10 cellular contexts compared by ENCODE assay signal in the genomic region with DNA sequence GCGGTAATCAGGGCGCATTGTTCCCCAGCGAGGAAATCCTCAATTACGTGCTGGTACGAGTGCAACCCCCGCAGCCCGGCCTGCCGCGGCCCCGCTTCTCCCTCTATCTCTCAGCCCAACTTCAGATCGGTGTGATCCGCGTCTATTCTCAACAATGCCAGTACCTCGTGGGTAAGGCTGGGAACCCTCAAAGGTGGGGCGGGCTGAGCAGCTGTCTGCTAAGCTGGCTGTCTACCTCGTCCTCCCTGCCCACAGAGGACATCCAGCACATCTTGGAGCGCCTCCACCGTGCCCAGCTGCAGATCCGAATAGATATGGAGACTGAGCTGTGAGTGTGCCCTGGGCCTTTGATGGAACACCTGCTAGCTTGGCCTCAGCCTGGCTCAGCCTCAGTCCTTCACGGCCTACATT. TPM values are rescaled to one million over a fixed set of nuclear protein-coding genes. Genes with fewer than 3 reads are reported as not detected.
DNase-seq lines count a peak whose midpoint lies in the region; ATAC-seq and TF ChIP-seq lines count a peak whose summit lies in the region.
"Had no signal": no experiment of that assay in that cellular context is flagged by ENCODE, and none has a peak within 500 bp of the region (broad histone marks: within the 10 kb centered on the region; RNA-seq: fewer than 3 reads in every experiment).

No MANE protein-coding gene starts in this region.

- peaks cover 3% of the 10 kb centered on the region; the same call in 1 of the 2 replicates for H3K36me3 ChIP-seq in DOHH2 (ENCODE audit: control insufficient read depth, low read length)
- peaks cover 33% of the 10 kb centered on the region for H3K36me3 ChIP-seq in HUES6 (ENCODE audit: control insufficient read depth, insufficient read depth, low read length)

- DNase-seq in effector memory CD8-positive, alpha-beta T cell = no peak
- peak; percentile 40 for DNase-seq in occipital lobe (lab: John Stamatoyannopoulos, UW)
- DNase-seq in mesenteric fat pad (ENCODE audit: low spot score) = no peak
- DNase-seq in NCI-H1930 (lab: John Stamatoyannopoulos, UW) = no peak
- DNase-seq: Kasumi-1, small intestine had no signal

- H3K4me2 ChIP-seq in DOHH2 (ENCODE audit: low read length) = peak overlapping the region; percentile 77

- H3K79me2 ChIP-seq in DOHH2 (ENCODE audit: control insufficient read depth, low read length) = no peaks in the 10 kb centered on the region; the same call in 1 of the 2 replicates

- H3K27me3 ChIP-seq in DOHH2 (ENCODE audit: control insufficient read depth, low read length) (no peaks in the 10 kb centered on the region), HUES6 (ENCODE audit: control insufficient read depth, insufficient read depth, low read length) (no peaks in the 10 kb centered on the region)

- no peaks in the 10 kb centered on the region for H3K9me3 ChIP-seq in DOHH2 (ENCODE audit: control insufficient read depth, insufficient read depth, low read length)
- no peaks in the 10 kb centered on the region for H3K9me3 ChIP-seq in HUES6 (ENCODE audit: control insufficient read depth, insufficient read depth, low read depth, low read length)

- no peaks in the 10 kb centered on the region for H4K20me1 ChIP-seq in DOHH2 (ENCODE audit: control insufficient read depth, insufficient read depth, low read depth, low read length)

- ATAC-seq in effector memory CD8-positive, alpha-beta T cell (replicated peaks) = no peak
- ATAC-seq in GM21423 (IDR thresholded peaks at IDR 0.05; ENCODE audit: unreplicated experiment) = no peak
- ATAC-seq: left lobe of liver had no signal

- H3K4me3 Mint-ChIP-seq in effector memory CD8-positive, alpha-beta T cell = peak overlapping the region; percentile 63 to 93

- H3K27ac ChIP-seq in DOHH2 (ENCODE audit: low read depth, low read length) (no peak overlapping the region), HUES6 (ENCODE audit: low read depth, low read length) (no peak overlapping the region)

- H3F3A ChIP-seq in DOHH2 (ENCODE audit: control insufficient read depth, insufficient read depth) = peaks cover 2% of the 10 kb centered on the region; the same call in 1 of the 2 replicates

- peaks cover 68% of the 10 kb centered on the region for H3K36me3 Mint-ChIP-seq in effector memory CD8-positive, alpha-beta T cell (ENCODE audit: insufficient read depth)

- H3K9me3 Mint-ChIP-seq in effector memory CD8-positive, alpha-beta T cell = no peaks in the 10 kb centered on the region

- peak overlapping the region; percentile 7 for H3K9ac ChIP-seq in HUES6 (ENCODE audit: low read length)

- TF ChIP-seq CTCF in DOHH2 (IDR thresholded peaks at IDR 0.05; ENCODE audit: low read depth, low read length, poor library complexity, severe bottlenecking) = no peak

- H3K4me1 ChIP-seq in DOHH2 (ENCODE audit: control insufficient read depth, low read length) = peaks cover 22% of the 10 kb centered on the region
- peaks cover 8% of the 10 kb centered on the region for H3K4me1 ChIP-seq in HUES6 (ENCODE audit: control insufficient read depth, insufficient read depth, low read length)

- peaks cover 23 to 35% of the 10 kb centered on the region in 2 donors for H3K4me1 Mint-ChIP-seq in effector memory CD8-positive, alpha-beta T cell (ENCODE audit: low read depth in 2 of 2)

- H3K27ac Mint-ChIP-seq in effector memory CD8-positive, alpha-beta T cell = peak overlapping the region; percentile 87 to 96

- H3K27me3 Mint-ChIP-seq in effector memory CD8-positive, alpha-beta T cell = no peaks in the 10 kb centered on the region

- H3K4me3 ChIP-seq in DOHH2 (ENCODE audit: low read length) (peak overlapping the region; percentile 78; the same call in 1 of the 2 replicates), HUES6 (ENCODE audit: low read depth, low read length) (peak overlapping the region; percentile 61)

- no peaks in the 10 kb centered on the region for H3K9me2 ChIP-seq in DOHH2 (replicated peaks; ENCODE audit: control insufficient read depth, low read length)

RNA-seq across cellular contexts. Expression of a gene that starts 1.0 kb away (rescaled TPM):
- 20.4 TPM for total RNA-seq in occipital lobe
- 31.5 TPM for total RNA-seq in mesenteric fat pad

RNA-seq across cellular contexts. Expression of a gene that starts 11.8 kb away (rescaled TPM):
- total RNA-seq in occipital lobe (20.7 TPM), mesenteric fat pad (102 TPM)

RNA-seq across cellular contexts. Expression of a gene that starts 15.7 kb away (rescaled TPM):
- total RNA-seq in occipital lobe (11.7 TPM), mesenteric fat pad (46.3 TPM)

RNA-seq across cellular contexts. Expression of a gene that starts 22.4 kb away (rescaled TPM):
- total RNA-seq in occipital lobe = 20.6 TPM
- total RNA-seq in mesenteric fat pad = 51.0 TPM

RNA-seq across cellular contexts. Expression of a gene that starts 25.6 kb away (rescaled TPM):
- 20.4 TPM for total RNA-seq in occipital lobe
- total RNA-seq in mesenteric fat pad = 60.0 TPM
